1 cellular context compared by ENCODE assay signal in the genomic region with DNA sequence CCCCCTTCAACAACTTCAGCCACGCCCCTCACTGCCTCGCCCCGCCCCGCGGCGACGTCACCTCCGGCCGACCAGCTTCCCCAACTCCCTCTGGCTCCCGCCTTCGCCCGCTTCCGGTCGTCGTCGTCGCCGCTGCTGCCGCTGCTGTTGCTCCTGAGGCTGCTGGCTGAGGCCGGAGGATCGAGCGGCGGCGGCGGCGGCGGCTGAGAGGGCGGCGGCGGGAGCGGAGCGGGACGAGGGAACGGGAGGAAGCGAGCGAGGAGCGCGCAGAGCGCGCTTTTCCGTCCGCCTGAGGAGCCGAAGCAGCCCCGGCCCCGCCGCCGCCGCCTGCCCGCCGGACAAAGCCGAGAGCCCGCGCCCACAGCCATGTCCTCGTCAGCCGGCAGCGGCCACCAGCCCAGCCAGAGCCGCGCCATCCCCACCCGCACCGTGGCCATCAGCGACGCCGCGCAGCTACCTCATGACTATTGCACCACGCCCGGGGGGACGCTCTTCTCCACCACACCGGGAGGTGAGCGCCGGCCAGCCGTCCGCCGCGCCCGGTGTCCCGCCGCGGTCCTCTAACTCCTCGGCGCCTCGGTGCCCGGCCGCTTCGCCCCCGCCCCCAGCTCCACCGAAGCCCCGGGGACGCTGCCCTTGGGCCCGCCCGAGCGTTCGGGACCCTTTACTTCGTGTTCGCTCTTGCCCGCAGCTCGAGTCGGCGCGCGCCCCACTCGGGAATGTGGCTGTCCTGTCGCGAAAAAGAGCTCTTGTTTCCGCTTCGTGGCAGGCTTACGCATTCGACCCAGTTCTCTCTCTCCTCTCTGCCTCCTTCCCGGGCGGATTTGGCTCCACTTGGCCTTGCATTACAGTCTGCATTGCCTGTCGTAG.
TF ChIP-seq lines count a peak whose summit lies in the region.

A gene with protein sequence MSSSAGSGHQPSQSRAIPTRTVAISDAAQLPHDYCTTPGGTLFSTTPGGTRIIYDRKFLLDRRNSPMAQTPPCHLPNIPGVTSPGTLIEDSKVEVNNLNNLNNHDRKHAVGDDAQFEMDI (plus strand): TSS at position 110 of the 870 bp plus-strand sequence. CDS start 257 bp downstream, at position 367.

TF ChIP-seq in HEK293, 187 proteins besides CTCF, POLR2A, EP300 and RAD21 (continued from another document):
- TF ChIP-seq ZBTB26 (tag by site-specific recombination; optimal IDR thresholded peaks at IDR 0.05) (peak; percentile 77), ZNF112 (tag by site-specific recombination; IDR thresholded peaks at IDR 0.05) (no peak), ZNF664 (tag by site-specific recombination; IDR thresholded peaks at IDR 0.05) (no peak), ZNF140 (tag by site-specific recombination; IDR thresholded peaks at IDR 0.05) (no peak)
TF ChIP-seq in HEK293: peak in this region for 27.
